1 cellular context compared by ENCODE assay signal in the genomic region with DNA sequence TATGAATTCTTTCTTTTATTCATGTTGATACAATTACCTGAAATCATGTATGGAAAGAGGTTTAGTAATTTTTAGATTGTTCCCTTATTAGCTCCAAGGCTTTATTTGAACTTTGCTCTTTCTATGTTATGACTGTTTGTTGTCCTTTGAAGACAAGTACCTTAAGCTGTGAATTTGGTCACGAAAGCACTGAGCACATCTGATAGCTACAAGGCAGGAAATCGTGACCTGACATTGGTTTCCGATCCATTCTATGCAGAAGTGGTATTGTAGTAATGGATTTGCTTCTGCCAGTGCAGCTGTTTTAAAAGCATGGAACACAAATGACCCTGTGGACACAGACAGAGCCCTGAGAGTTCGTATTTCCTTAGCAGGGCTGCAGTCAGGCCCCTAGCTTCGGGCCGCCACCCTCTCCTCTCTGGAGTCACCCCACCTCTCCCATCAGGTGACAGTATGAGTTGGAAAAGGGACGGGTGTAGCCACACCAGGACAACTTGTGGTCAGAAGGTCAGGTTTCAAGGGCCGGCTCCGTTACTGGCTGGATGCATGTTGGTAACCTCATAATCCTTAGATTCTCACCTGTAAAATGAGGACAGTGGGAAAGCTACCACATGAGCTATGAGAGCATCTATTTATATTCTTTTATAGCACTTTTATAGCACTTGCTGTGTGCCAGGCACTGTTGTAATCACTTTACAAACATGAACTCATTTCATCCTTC.
TF ChIP-seq lines count a peak whose summit lies in the region.

No MANE protein-coding gene starts in this region.

TF ChIP-seq in HEK293, 187 proteins besides CTCF, POLR2A, EP300 and RAD21 (continued from another document):
- TF ChIP-seq ZNF677 (tag by site-specific recombination; IDR thresholded peaks at IDR 0.05) (no peak), GLI4 (tag by site-specific recombination; IDR thresholded peaks at IDR 0.05) (no peak), KLF8 (tag by site-specific recombination; IDR thresholded peaks at IDR 0.05) (peak; percentile 82; the same call in 1 of the 2 replicates), ZNF670 (tag by site-specific recombination; IDR thresholded peaks at IDR 0.05; ENCODE audit: low read depth) (no peak)
